ENCODE assay signal across 15 cellular contexts in the genomic region with DNA sequence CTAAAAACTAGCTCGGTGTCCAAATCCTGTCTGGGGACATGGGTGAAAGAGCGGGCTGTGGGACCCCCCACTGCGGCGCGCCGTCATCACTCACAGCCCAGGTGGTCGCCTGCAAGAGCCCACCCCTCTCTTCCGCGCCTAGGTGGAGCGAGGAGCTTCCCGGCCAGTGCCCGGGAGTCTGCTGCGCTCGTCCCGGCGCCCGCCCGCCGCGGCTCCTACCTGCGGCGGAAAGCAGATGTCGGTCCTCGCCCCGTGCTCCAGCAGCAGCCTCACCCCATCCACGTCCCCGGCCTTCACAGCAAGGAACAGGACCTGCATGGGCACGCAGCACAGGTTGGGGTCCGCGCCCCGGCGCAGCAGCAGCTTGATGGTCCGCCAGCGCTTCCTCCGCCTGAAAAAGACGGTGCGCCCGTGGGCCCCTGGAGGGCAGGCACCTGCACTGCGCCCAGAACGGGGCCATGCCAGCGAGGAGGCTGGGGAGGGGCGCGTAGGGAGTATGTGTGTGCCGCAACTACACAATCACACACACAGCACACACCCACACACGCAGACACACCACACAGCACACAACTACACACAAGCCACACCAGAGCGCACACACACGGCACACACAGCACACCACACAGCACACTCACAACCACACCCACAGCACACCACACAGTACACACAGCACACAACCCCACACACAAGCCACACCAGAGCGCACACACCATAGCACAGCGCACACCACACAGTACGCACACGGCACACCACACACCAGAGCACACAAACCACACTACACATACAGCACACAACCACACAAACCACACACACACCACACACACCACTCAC. TPM values are rescaled to one million over a fixed set of nuclear protein-coding genes. Genes with fewer than 3 reads are reported as not detected.
DNase-seq lines count a peak whose midpoint lies in the region; ATAC-seq and TF ChIP-seq lines count a peak whose summit lies in the region.
"Had no signal": no experiment of that assay in that cellular context is flagged by ENCODE, and none has a peak within 500 bp of the region (broad histone marks: within the 10 kb centered on the region; RNA-seq: fewer than 3 reads in every experiment).

No MANE protein-coding gene starts in this region.

- WGBS in SK-N-SH (ENCODE audit: low lambda C conversion rate): 98% methylated on average over 31 of the region's 51 CpGs

- no peaks in the 10 kb centered on the region for H3K27me3 ChIP-seq in CD4-positive, alpha-beta memory T cell (ENCODE audit: insufficient read depth, low read length)
- H3K27me3 ChIP-seq in HUES48 (ENCODE audit: control insufficient read depth, insufficient read depth, low read length) (peaks cover 28% of the 10 kb centered on the region), neural progenitor cell (peaks cover 40% of the 10 kb centered on the region), SK-N-SH (ENCODE audit: insufficient read depth) (no peaks in the 10 kb centered on the region)

- H3K27ac Mint-ChIP-seq in CD4-positive, alpha-beta memory T cell: peak overlapping the region in 4 of 7 donors; percentile 35 to 79 (median 50)
- H3K27ac Mint-ChIP-seq in neural progenitor cell: peak overlapping the region; percentile 88

- H3K36me3 Mint-ChIP-seq in CD4-positive, alpha-beta memory T cell: peaks cover 29 to 43% of the 10 kb centered on the region in 2 donors
- H3K36me3 Mint-ChIP-seq in neural progenitor cell: peaks cover 31% of the 10 kb centered on the region

- H3K4me3 ChIP-seq in CD4-positive, alpha-beta memory T cell (ENCODE audit: low read length in 2 of 2): no peak overlapping the region
- H3K4me3 ChIP-seq in HUES48 (ENCODE audit: low read depth, low read length) (peak overlapping the region; percentile 47), foreskin fibroblast (ENCODE audit: low read depth in 1 of 2, low read length in 2 of 2) (peak overlapping the region; percentile 41 to 46), neural progenitor cell (peak overlapping the region; percentile 43), SK-N-SH (ENCODE audit: low read depth in 2 of 2, low read length in 1 of 2) (no peak overlapping the region)

- H3K4me2 ChIP-seq in neural progenitor cell (peak overlapping the region; percentile 75), SK-N-SH (no peak overlapping the region)

- no peak for DNase-seq in CD4-positive, alpha-beta memory T cell
- peak in 1 of 2 donors; percentile 39 for DNase-seq in foreskin fibroblast
- peak; percentile 47 for DNase-seq in neural progenitor cell (ENCODE audit: low spot score)
- DNase-seq in SK-N-SH: no peak
- DNase-seq: DMS79; HCEC 1CT; midbrain; NCI-H1436; NK-92 treated with Interleukin-12 subunit alpha and Interleukin-12 subunit beta, amount 100 ng/mL, for 24 hours; stimulated activated naive CD4-positive, alpha-beta T cell; T-helper 9 cell had no signal

- CTCF ChIA-PET in CD4-positive, alpha-beta memory T cell (lab: Charles Lee; ENCODE audit: partially characterized antibody): no interaction called here
- CTCF ChIA-PET in SK-N-SH (lab: Yijun Ruan, JAX): no interaction called here

- H3K9me2 ChIP-seq in SK-N-SH: no peaks in the 10 kb centered on the region

- no peaks in the 10 kb centered on the region for H4K20me1 ChIP-seq in neural progenitor cell (ENCODE audit: low read depth)
- no peaks in the 10 kb centered on the region for H4K20me1 ChIP-seq in SK-N-SH (ENCODE audit: insufficient read depth)

- peak overlapping the region in 1 of 8 donors; percentile 26 for H3K4me3 Mint-ChIP-seq in CD4-positive, alpha-beta memory T cell
- H3K4me3 Mint-ChIP-seq in neural progenitor cell: peak overlapping the region; percentile 28

- peaks cover 0 to 8% (median 6%) of the 10 kb centered on the region in 4 donors for H3K4me1 Mint-ChIP-seq in CD4-positive, alpha-beta memory T cell
- peaks cover 9% of the 10 kb centered on the region for H3K4me1 Mint-ChIP-seq in neural progenitor cell

- H3K36me3 ChIP-seq in CD4-positive, alpha-beta memory T cell (ENCODE audit: insufficient read depth, low read length): peaks cover 18% of the 10 kb centered on the region
- H3K36me3 ChIP-seq in HUES48 (ENCODE audit: control insufficient read depth, insufficient read depth, low read length): no peaks in the 10 kb centered on the region
- no peaks in the 10 kb centered on the region for H3K36me3 ChIP-seq in neural progenitor cell
- peaks cover 15% of the 10 kb centered on the region in 2 experiments for H3K36me3 ChIP-seq in SK-N-SH (replicated peaks in 1 of 2; ENCODE audit: control insufficient read depth in 1 of 2, insufficient read depth in 2 of 2, low read length in 1 of 2)

- H3K9me3 ChIP-seq in CD4-positive, alpha-beta memory T cell (ENCODE audit: control insufficient read depth in 1 of 2, low read length in 2 of 2): peaks cover 0 to 3% of the 10 kb centered on the region in 2 donors
- H3K9me3 ChIP-seq in HUES48 (ENCODE audit: control insufficient read depth, insufficient read depth, low read length) (peaks cover 22% of the 10 kb centered on the region), neural progenitor cell (ENCODE audit: low read depth) (no peaks in the 10 kb centered on the region), SK-N-SH (0 out of 2 replicates have a peak, but pooled peaks cover 3% of the 10 kb centered on the region)

- H3F3A ChIP-seq in neural progenitor cell (ENCODE audit: low read depth): peaks cover 4% of the 10 kb centered on the region
- no peaks in the 10 kb centered on the region for H3F3A ChIP-seq in SK-N-SH (replicated peaks; ENCODE audit: insufficient read depth)

- H3K9me3 Mint-ChIP-seq in CD4-positive, alpha-beta memory T cell: peaks cover 0 to 6% (median 1%) of the 10 kb centered on the region in 8 donors
- peaks cover 25% of the 10 kb centered on the region for H3K9me3 Mint-ChIP-seq in neural progenitor cell

- TF ChIP-seq EP300 in SK-N-SH (IDR thresholded peaks at IDR 0.05; ENCODE audit: borderline replicate concordance in 1 of 2, low read depth in 1 of 2, low read length in 1 of 2): no peak

- TF ChIP-seq CTCF in foreskin fibroblast (IDR thresholded peaks at IDR 0.05; ENCODE audit: low read depth, low read length) (no peak), neural progenitor cell (IDR thresholded peaks at IDR 0.05) (no peak), SK-N-SH (IDR thresholded peaks at IDR 0.05) (no peak)

- H3K79me2 ChIP-seq in neural progenitor cell (ENCODE audit: low read depth) (no peaks in the 10 kb centered on the region), SK-N-SH (ENCODE audit: insufficient read depth) (no peaks in the 10 kb centered on the region)

- H3K9ac ChIP-seq in HUES48 (ENCODE audit: low read depth, low read length) (no peak overlapping the region), neural progenitor cell (no peak overlapping the region), SK-N-SH (no peak overlapping the region)

- POLR2A ChIA-PET in CD4-positive, alpha-beta memory T cell (lab: Charles Lee; ENCODE audit: partially characterized antibody): no interaction called here
- POLR2A ChIA-PET in SK-N-SH (lab: Yijun Ruan, JAX): no interaction called here

- no peaks in the 10 kb centered on the region for H3K4me1 ChIP-seq in CD4-positive, alpha-beta memory T cell (ENCODE audit: insufficient read depth, low read length)
- H3K4me1 ChIP-seq in HUES48 (ENCODE audit: control insufficient read depth, insufficient read depth, low read length) (peaks cover 6% of the 10 kb centered on the region; the same call in 1 of the 2 replicates), neural progenitor cell (peaks cover 7% of the 10 kb centered on the region), SK-N-SH (ENCODE audit: control insufficient read depth in 1 of 2, insufficient read depth in 2 of 2, low read depth in 1 of 2, low read length in 1 of 2) (no peaks in the 10 kb centered on the region)

- H3K27ac ChIP-seq in CD4-positive, alpha-beta memory T cell (ENCODE audit: low read depth, low read length): no peak overlapping the region
- no peak overlapping the region for H3K27ac ChIP-seq in HUES48 (ENCODE audit: low read depth, low read length)
- no peak overlapping the region for H3K27ac ChIP-seq in neural progenitor cell
- H3K27ac ChIP-seq in SK-N-SH (ENCODE audit: low read depth in 2 of 2, low read length in 1 of 2): no peak overlapping the region

- H2AFZ ChIP-seq in neural progenitor cell (replicated peaks): peak overlapping the region; percentile 36
- H2AFZ ChIP-seq in SK-N-SH (ENCODE audit: low read depth): no peak overlapping the region

- ATAC-seq in HG02981 (IDR thresholded peaks at IDR 0.05; ENCODE audit: unreplicated experiment) (no peak), GM18519 (IDR thresholded peaks at IDR 0.05; ENCODE audit: low FRiP score, unreplicated experiment) (no peak), HG03342 (IDR thresholded peaks at IDR 0.05; ENCODE audit: unreplicated experiment) (no peak)

- H3K27me3 Mint-ChIP-seq in CD4-positive, alpha-beta memory T cell: peaks cover 0 to 1% of the 10 kb centered on the region in 2 donors
- peaks cover 14% of the 10 kb centered on the region for H3K27me3 Mint-ChIP-seq in neural progenitor cell (ENCODE audit: insufficient read depth, low read depth)

- no peak for TF ChIP-seq RAD21 in SK-N-SH (IDR thresholded peaks at IDR 0.05; ENCODE audit: low read length)

- intact Hi-C loops in CD4-positive, alpha-beta memory T cell (cut with micrococcal nuclease): no loop called here

TF ChIP-seq in SK-N-SH, 30 proteins besides CTCF, POLR2A, EP300 and RAD21 (continues in another document):
- TF ChIP-seq GATA2 (CRISPR knock-in tag; IDR thresholded peaks at IDR 0.05): no peak
- TF ChIP-seq TCF12 (IDR thresholded peaks at IDR 0.05): no peak
- TF ChIP-seq CHD2 (IDR thresholded peaks at IDR 0.05; ENCODE audit: low read length, partially characterized antibody): no peak
- no peak for TF ChIP-seq SIN3A (IDR thresholded peaks at IDR 0.05; ENCODE audit: borderline replicate concordance, low read depth, low read length)

RNA-seq across cellular contexts. Expression of gene ANKMY1, which starts 37.4 kb away (rescaled TPM):
- total RNA-seq in CD4-positive, alpha-beta memory T cell: 10 to 100 TPM; 71.4 to 84.8 TPM
- 10 to 100 TPM in 1 of 2 donors, 1 to 10 TPM in 1; 9.4 to 15.2 TPM for polyA plus RNA-seq in CD4-positive, alpha-beta memory T cell
- total RNA-seq in neural progenitor cell (ENCODE audit: low replicate concordance): 4.2 and 6.9 TPM in 2 replicates
- 12.1 and 15.9 TPM in 2 replicates for polyA plus RNA-seq in SK-N-SH (2012; rRNA removed)
- polyA plus RNA-seq in SK-N-SH (2012; cell fraction: cytosol; rRNA removed): 5.0 and 7.1 TPM in 2 replicates
- polyA plus RNA-seq in SK-N-SH (2012; cell fraction: nucleus; rRNA removed): 56.7 and 59.6 TPM in 2 replicates

RNA-seq across cellular contexts. Expression of gene DUSP28, which starts 39.8 kb away (rescaled TPM):
- 10 to 100 TPM; 16.3 to 19.4 TPM for total RNA-seq in CD4-positive, alpha-beta memory T cell
- 10 to 100 TPM; 18.2 to 18.5 TPM for polyA plus RNA-seq in CD4-positive, alpha-beta memory T cell
- 5.1 and 8.9 TPM in 2 replicates for total RNA-seq in neural progenitor cell (ENCODE audit: low replicate concordance)
- polyA plus RNA-seq in SK-N-SH (2012; rRNA removed): 4.1 and 6.4 TPM in 2 replicates
- polyA plus RNA-seq in SK-N-SH (2012; cell fraction: cytosol; rRNA removed): 5.2 and 5.8 TPM in 2 replicates
- polyA plus RNA-seq in SK-N-SH (2012; cell fraction: nucleus; rRNA removed): 4.5 and 5.9 TPM in 2 replicates

RNA-seq across cellular contexts. Expression of gene RNPEPL1, which starts 47.9 kb away (rescaled TPM):
- total RNA-seq in CD4-positive, alpha-beta memory T cell: 100 to 1,000 TPM; 140 to 145 TPM
- 100 to 1,000 TPM in 1 of 2 donors, 10 to 100 TPM in 1; 13.6 to 100 TPM for polyA plus RNA-seq in CD4-positive, alpha-beta memory T cell
- total RNA-seq in neural progenitor cell (ENCODE audit: low replicate concordance): 2.7 and 7.5 TPM in 2 replicates
- 13.3 and 14.3 TPM in 2 replicates for polyA plus RNA-seq in SK-N-SH (2012; rRNA removed)
- 4.9 and 9.6 TPM in 2 replicates for polyA plus RNA-seq in SK-N-SH (2012; cell fraction: cytosol; rRNA removed)
- polyA plus RNA-seq in SK-N-SH (2012; cell fraction: nucleus; rRNA removed): 41.2 and 59.3 TPM in 2 replicates

Comparison
In these comparisons a context has a peak if more than half of its experiments do, and no peak if none do; other contexts are left out.
1. H3K4me3 ChIP-seq: peak in HUES48 (single experiment), foreskin fibroblast (2 of 2) and neural progenitor cell (single experiment); none in CD4-positive, alpha-beta memory T cell (0 of 2) and SK-N-SH (0 of 2).
2. RNA of gene RNPEPL1, which starts 47.9 kb away (total RNA-seq): 140 to 145 TPM in CD4-positive, alpha-beta memory T cell; 2.7 to 7.5 TPM in neural progenitor cell; every median in the first group is over 10 times any median in the second.